ENCODE assay signal across 1 cellular context in genomic region chr5:180387798-180388197, GRCh38.
A peak's percentile ranks its signal among the peaks of the same experiment; 100 is the strongest.
TF ChIP-seq lines count a peak whose summit lies in the region.

No MANE protein-coding gene starts in this region.

TF ChIP-seq in HepG2, 621 proteins besides CTCF, POLR2A, EP300 and RAD21:
- TF ChIP-seq, protein P1, sequence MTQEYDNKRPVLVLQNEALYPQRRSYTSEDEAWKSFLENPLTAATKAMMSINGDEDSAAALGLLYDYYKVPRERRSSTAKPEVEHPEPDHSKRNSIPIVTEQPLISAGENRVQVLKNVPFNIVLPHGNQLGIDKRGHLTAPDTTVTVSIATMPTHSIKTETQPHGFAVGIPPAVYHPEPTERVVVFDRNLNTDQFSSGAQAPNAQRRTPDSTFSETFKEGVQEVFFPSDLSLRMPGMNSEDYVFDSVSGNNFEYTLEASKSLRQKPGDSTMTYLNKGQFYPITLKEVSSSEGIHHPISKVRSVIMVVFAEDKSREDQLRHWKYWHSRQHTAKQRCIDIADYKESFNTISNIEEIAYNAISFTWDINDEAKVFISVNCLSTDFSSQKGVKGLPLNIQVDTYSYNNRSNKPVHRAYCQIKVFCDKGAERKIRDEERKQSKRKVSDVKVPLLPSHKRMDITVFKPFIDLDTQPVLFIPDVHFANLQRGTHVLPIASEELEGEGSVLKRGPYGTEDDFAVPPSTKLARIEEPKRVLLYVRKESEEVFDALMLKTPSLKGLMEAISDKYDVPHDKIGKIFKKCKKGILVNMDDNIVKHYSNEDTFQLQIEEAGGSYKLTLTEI (CRISPR knock-in tag; conservative IDR thresholded peaks at IDR 0.05) = no peak
- TF ChIP-seq ZNF460 (CRISPR knock-in tag; IDR thresholded peaks at IDR 0.05; ENCODE audit: borderline replicate concordance) (peak; percentile 60; the same call in 1 of the 2 replicates), ZNF343 (CRISPR knock-in tag; IDR thresholded peaks at IDR 0.05) (no peak)
TF ChIP-seq in HepG2: peak in this region for 1.
